Comparison of ENCODE assay signal across 8 cellular contexts in the genomic region with DNA sequence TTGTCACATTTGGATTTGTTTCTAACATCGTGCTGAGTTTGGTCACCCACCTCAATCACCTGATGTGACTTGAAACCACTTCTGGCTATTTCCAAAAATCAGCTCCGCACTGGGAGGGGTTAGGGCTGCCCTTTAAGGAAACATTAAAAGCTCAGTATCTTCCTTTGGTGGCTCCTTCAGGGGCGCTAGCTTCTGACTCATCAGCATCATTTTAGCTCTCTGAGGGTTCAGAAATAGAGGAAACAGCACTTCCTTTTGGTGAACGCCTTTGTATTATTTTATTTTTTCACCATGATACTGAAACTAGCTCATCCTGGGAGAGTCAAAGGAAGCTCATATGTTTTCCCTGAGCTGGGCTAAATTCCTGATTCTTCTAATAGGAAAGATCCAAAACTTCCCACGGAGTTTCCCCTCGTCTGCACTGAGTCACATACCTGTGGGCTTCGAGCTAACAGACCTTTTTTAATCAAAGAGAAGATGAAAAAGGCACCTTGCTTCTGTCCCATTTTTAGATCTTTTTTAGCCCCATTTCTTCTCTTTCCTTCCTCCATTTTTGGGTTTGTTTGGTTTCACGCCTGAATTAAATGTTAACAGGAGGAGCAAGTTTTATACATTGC. TPM values are rescaled to one million over a fixed set of nuclear protein-coding genes. Genes with fewer than 3 reads are reported as not detected.
DNase-seq lines count a peak whose midpoint lies in the region; ATAC-seq and TF ChIP-seq lines count a peak whose summit lies in the region.
"Had no signal": no experiment of that assay in that cellular context is flagged by ENCODE, and none has a peak within 500 bp of the region (broad histone marks: within the 10 kb centered on the region; RNA-seq: fewer than 3 reads in every experiment).

No MANE protein-coding gene starts in this region.

- TF ChIP-seq CTCF in foreskin keratinocyte (conservative IDR thresholded peaks at IDR 0.05): no peak

- ATAC-seq in GM18520 (IDR thresholded peaks at IDR 0.05; ENCODE audit: unreplicated experiment): peak; percentile 62
- ATAC-seq in GM21825 (IDR thresholded peaks at IDR 0.05; ENCODE audit: unreplicated experiment): peak; percentile 93
- ATAC-seq in foreskin keratinocyte: peak; percentile 56

- DNase-seq in MV-4-11 (lab: John Stamatoyannopoulos, UW) (peak; percentile 91), foreskin keratinocyte (no peak), NCI-H146 treated with DMSO at 0.1 percent for 48 hours (lab: John Stamatoyannopoulos, UW; ENCODE audit: unreplicated experiment) (no peak), AG08395 (ENCODE audit: low spot score) (no peak), 8988T (no peak)

- no peaks in the 10 kb centered on the region for H3K27me3 ChIP-seq in foreskin keratinocyte

- no peak overlapping the region for H3K27ac ChIP-seq in foreskin keratinocyte
- H3K27ac ChIP-seq: PC-9 had no signal

- no peaks in the 10 kb centered on the region for H3K4me1 ChIP-seq in foreskin keratinocyte

RNA-seq across cellular contexts. Expression of gene ROPN1L, which starts 48.2 kb away (rescaled TPM):
- 0.17 and 0.18 TPM in 2 replicates for total RNA-seq in foreskin keratinocyte
- 0.17 and 0.19 TPM in 2 replicates for polyA plus RNA-seq in foreskin keratinocyte
